In the genomic region with DNA sequence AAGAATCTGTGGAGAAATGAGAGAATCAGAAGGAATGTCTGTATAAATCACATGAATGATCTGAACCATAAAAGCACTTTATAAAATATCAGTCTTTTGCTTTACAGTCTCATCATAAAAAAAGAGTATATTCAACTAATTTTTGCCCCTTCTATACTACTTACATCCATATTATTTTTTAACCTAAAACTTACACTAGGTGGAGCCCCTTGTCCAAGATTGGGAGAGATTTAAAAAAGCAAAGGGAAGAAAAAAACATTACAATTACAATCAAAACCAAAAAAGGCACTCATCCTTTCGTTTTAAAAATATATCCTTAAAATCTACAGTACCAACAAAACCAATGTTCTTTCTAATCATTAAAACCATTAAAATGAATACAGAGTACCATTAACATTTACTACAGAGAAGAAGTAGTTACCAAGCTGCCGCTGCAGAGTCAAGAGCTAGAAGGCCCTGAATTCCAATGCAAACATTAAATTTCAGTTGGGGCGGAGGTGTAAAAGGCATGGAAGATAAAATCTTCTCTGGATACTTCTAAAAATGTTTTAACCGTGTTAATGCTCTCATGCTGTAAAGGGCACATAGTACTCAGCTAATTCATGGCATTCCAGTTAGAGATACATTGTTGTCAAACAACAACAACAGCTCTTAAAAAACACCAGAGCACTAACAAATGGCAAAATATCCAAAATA, we compare ENCODE assay signal across 8 cellular contexts. TPM values are rescaled to one million over a fixed set of nuclear protein-coding genes. Genes with fewer than 3 reads are reported as not detected.
DNase-seq lines count a peak whose midpoint lies in the region; ATAC-seq, FAIRE-seq and TF ChIP-seq lines count a peak whose summit lies in the region.

No MANE protein-coding gene starts in this region.

- peaks cover 7 to 17% of the 10 kb centered on the region in 2 donors for H3K27me3 Mint-ChIP-seq in T-cell

- POLR2A ChIA-PET in T-cell (lab: Charles Lee), result no interaction called here

- no peak for ATAC-seq in T-cell (replicated peaks in 1 of 4)
- ATAC-seq in GM21423 (IDR thresholded peaks at IDR 0.05; ENCODE audit: unreplicated experiment), result no peak
- no peak for ATAC-seq in GM18868 (IDR thresholded peaks at IDR 0.05; ENCODE audit: unreplicated experiment)

- peak; percentile 51 for TF ChIP-seq CTCF in AG10803 (conservative IDR thresholded peaks at IDR 0.05; ENCODE audit: low read length)

- peak; percentile 98 for FAIRE-seq in islet of Langerhans (lab: Jason Lieb, UNC)

- no peaks in the 10 kb centered on the region for H3K4me1 Mint-ChIP-seq in T-cell

- no peak overlapping the region for H3K27ac ChIP-seq in SK-N-MC

- CTCF ChIA-PET in T-cell (lab: Charles Lee), result interaction anchor here in 1 of 2 donors (0.7 kb wide), 1 partner anchor 25 kb away, joined by 3 read pairs; no protein-coding TSS in a partner anchor

- H3K9ac ChIP-seq in SK-N-MC (ENCODE audit: insufficient read length), result peak overlapping the region; percentile 9

- H3K27ac Mint-ChIP-seq in T-cell, result no peak overlapping the region

- no peak overlapping the region for H3K4me3 ChIP-seq in AG10803 (ENCODE audit: low read length)
- H3K4me3 ChIP-seq in SK-N-MC, result no peak overlapping the region

- no peaks in the 10 kb centered on the region for H3K36me3 ChIP-seq in SK-N-MC (ENCODE audit: insufficient read depth, low read length)

- DNase-seq in AG10803 (ENCODE audit: low read depth) (peak; percentile 20), HT-29 (ENCODE audit: low spot score) (peak; percentile 16), SK-N-MC (ENCODE audit: low read depth, low spot score) (peak; percentile 32), T-cell (no peak), GM19240 (ENCODE audit: insufficient read length, low spot score) (no peak)

- H3K4me3 Mint-ChIP-seq in T-cell, result no peak overlapping the region

- H3K9me3 Mint-ChIP-seq in T-cell, result no peaks in the 10 kb centered on the region

- H3K9me3 ChIP-seq in SK-N-MC (ENCODE audit: low read depth, low read length), result no peaks in the 10 kb centered on the region

- H3K36me3 Mint-ChIP-seq in T-cell, result no peaks in the 10 kb centered on the region

RNA-seq across cellular contexts. Expression of a gene that starts 56.7 kb away (rescaled TPM):
- total RNA-seq in HT-29 (2014; rRNA removed; shearing (Covaris generic)), result not detected in 2 replicates
- total RNA-seq in T-cell, result 1 to 10 TPM in 4 of 5 donors, under 1 TPM in 1; 0.41 to 3.8 (median 3.6) TPM

Comparison
In these comparisons a context has a peak if more than half of its experiments do, and no peak if none do; other contexts are left out.
1. DNase-seq: peak in AG10803 (single experiment), HT-29 (single experiment) and SK-N-MC (single experiment); none in T-cell (0 of 34) and GM19240 (single experiment).